ENCODE assay signal across 31 cellular contexts in genomic region chr7:17340655-17341054, GRCh38.
"Had no signal": no experiment of that assay in that cellular context is flagged by ENCODE, and none has a peak within 500 bp of the region (broad histone marks: within the 10 kb centered on the region; RNA-seq: fewer than 3 reads in every experiment).

No MANE protein-coding gene starts in this region.

- H3K4me3 Mint-ChIP-seq: activated CD4-positive, alpha-beta T cell treated with anti-CD3 and anti-CD28 coated beads, Interleukin-2, amount 10 ng/mL, durations not matched to agents 24 days and 14 days; activated CD8-positive, alpha-beta T cell treated with anti-CD3 and anti-CD28 coated beads, Interleukin-2, amount 10 ng/mL, durations not matched to agents 7 days and 5 days; activated naive CD8-positive, alpha-beta T cell; activated T-cell treated with anti-CD3 and anti-CD28 coated beads, Interleukin-2, amount 50 U/mL, for 72 hours; natural killer cell; neural progenitor cell had no signal

- H3K27ac Mint-ChIP-seq: activated CD4-positive, alpha-beta T cell treated with anti-CD3 and anti-CD28 coated beads, Interleukin-2, amount 10 ng/mL, durations not matched to agents 24 days and 14 days; activated CD8-positive, alpha-beta T cell treated with anti-CD3 and anti-CD28 coated beads, Interleukin-2, amount 10 ng/mL, durations not matched to agents 7 days and 5 days; activated T-cell treated with anti-CD3 and anti-CD28 coated beads, Interleukin-2, amount 50 U/mL, for 72 hours; natural killer cell; neural progenitor cell; T-helper 17 cell had no signal

- H3K9me3 Mint-ChIP-seq: activated CD4-positive, alpha-beta T cell treated with anti-CD3 and anti-CD28 coated beads, Interleukin-2, amount 10 ng/mL, durations not matched to agents 24 days and 14 days; activated T-cell treated with anti-CD3 and anti-CD28 coated beads, Interleukin-2, amount 50 U/mL, for 72 hours; natural killer cell had no signal

- H3K27ac ChIP-seq: body of pancreas, gastrocnemius medialis, lower lobe of right lung, neural progenitor cell, right atrium auricular region, suprapubic skin, tibial artery, WERI-Rb-1 had no signal

- H3K27me3 Mint-ChIP-seq: activated CD4-positive, alpha-beta T cell treated with anti-CD3 and anti-CD28 coated beads, Interleukin-2, amount 10 ng/mL, durations not matched to agents 24 days and 14 days; activated naive CD8-positive, alpha-beta T cell; T-helper 17 cell had no signal

- H3K27me3 ChIP-seq: body of pancreas, dorsolateral prefrontal cortex, gastrocnemius medialis, left lung, neural progenitor cell, right atrium auricular region, suprapubic skin, tibial artery had no signal

- H3K4me1 Mint-ChIP-seq: natural killer cell, neural progenitor cell had no signal

- H3K4me1 ChIP-seq: body of pancreas, neural progenitor cell had no signal

- H3K36me3 Mint-ChIP-seq: natural killer cell had no signal

- H3K9me3 ChIP-seq: body of pancreas, gastrocnemius medialis, left lung, lower lobe of right lung, right atrium auricular region, suprapubic skin, tibial artery had no signal

- H3K4me3 ChIP-seq: body of pancreas, coronary artery, gastrocnemius medialis, left lung, lower lobe of right lung, neural progenitor cell, right atrium auricular region, suprapubic skin, tibial artery had no signal

- H3K36me3 ChIP-seq: gastrocnemius medialis, neural progenitor cell, WERI-Rb-1 had no signal

- H3K9ac ChIP-seq: neural progenitor cell had no signal

- DNase-seq: activated CD4-positive, alpha-beta T cell treated with anti-CD3 and anti-CD28 coated beads, Interleukin-2, amount 10 ng/mL, durations not matched to agents 24 days and 14 days; activated CD4-positive, CD25-positive, alpha-beta regulatory T cell treated with anti-CD3 and anti-CD28 coated beads, Interleukin-2, amount 50 U/mL, for 72 hours; activated CD8-positive, alpha-beta T cell treated with anti-CD3 and anti-CD28 coated beads, Interleukin-2, amount 10 ng/mL, durations not matched to agents 7 days and 5 days; activated effector memory CD4-positive, alpha-beta T cell treated with Interleukin-2 at 50 U/mL for 16 hours; activated naive CD4-positive, alpha-beta T cell treated with Interleukin-2 at 50 U/mL for 16 hours; activated T-cell treated with anti-CD3 and anti-CD28 coated beads for 4 hours; activated T-cell treated with anti-CD3 and anti-CD28 coated beads, Interleukin-2, amount 50 U/mL, for 72 hours; aorta; body of pancreas; cerebellar nuclear complex; dorsolateral prefrontal cortex; effector memory CD4-positive, alpha-beta T cell; gastrocnemius medialis; glutamatergic neuron; left lung; lower lobe of right lung; mesendoderm; natural killer cell; occipital lobe; stimulated activated CD4-positive, alpha-beta T cell treated with anti-CD3 and anti-CD28 coated beads, Interleukin-15, amount 100 ng/mL, for 24 hours; stimulated activated CD4-positive, alpha-beta T cell treated with anti-CD3 and anti-CD28 coated beads, Interleukin-2, amount 100 ng/mL, for 24 hours; stimulated activated naive CD4-positive, alpha-beta T cell; T-helper 17 cell; T1000; tibial artery; WERI-Rb-1 had no signal
